Comparison of ENCODE assay signal across 8 cellular contexts in the genomic region with DNA sequence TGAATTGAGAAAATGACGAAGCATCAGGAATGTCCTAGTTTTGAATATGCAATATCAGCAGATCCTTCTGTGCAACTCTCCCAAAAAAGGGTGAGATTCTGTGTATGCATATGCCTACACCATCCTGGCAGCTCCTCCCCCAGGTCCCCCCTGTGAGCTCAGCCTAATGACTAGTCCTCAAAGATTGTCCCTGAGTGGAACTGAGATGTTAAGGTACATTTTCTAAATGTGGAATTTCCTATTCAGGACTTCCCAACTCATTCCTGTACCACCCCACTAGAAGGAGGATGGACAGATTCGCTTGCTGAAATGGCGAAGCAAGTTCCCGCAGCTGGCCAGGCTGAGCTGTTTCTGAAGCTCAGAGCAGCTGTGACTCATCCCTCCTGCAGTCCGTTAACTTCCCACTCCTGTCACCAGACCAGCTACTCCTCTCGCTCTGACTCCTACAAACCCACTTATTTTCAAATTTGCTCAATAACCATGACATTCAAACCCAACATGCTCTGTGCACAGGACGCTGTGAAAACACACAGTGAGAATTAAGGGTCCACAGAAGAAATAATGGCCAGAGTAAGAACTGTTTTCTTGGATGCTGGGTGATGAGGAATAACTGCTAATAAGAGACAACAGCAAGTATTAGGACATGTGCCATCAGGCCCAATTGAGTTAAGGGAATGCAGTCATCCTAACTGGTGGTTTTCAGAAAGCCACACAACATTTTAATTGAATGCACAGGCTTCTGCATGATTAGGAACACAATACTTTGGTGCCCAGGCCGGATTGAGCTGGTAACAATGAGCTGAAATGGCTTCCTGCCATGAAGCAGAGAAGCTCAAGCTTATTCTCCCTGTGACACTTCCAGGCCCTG. TPM values are rescaled to one million over a fixed set of nuclear protein-coding genes. Genes with fewer than 3 reads are reported as not detected.
DNase-seq lines count a peak whose midpoint lies in the region; ATAC-seq and TF ChIP-seq lines count a peak whose summit lies in the region.

No MANE protein-coding gene starts in this region.

- POLR2A ChIA-PET in AG04450 (lab: Yijun Ruan, JAX) = interaction anchor here (0.6 to 2.2 kb wide), 4 partner anchors 23 to 183 kb away, joined by 3 to 16 read pairs (median 8); a partner anchor contains a TSS

- TF ChIP-seq CTCF in AG04450 (IDR thresholded peaks at IDR 0.05; ENCODE audit: low read depth, low read length) = no peak

- H3K27me3 Mint-ChIP-seq in T-helper 2 cell treated with Interferon-gamma antibody and Interleukin-4, amounts not matched to agents 5 μg/mL and 100 μg/mL, for 36 hours (ENCODE audit: low read depth) = no peaks in the 10 kb centered on the region

- H3K4me1 Mint-ChIP-seq in T-helper 2 cell treated with Interferon-gamma antibody and Interleukin-4, amounts not matched to agents 5 μg/mL and 100 μg/mL, for 36 hours (ENCODE audit: low read depth) = peaks cover 40% of the 10 kb centered on the region

- peaks cover 4% of the 10 kb centered on the region for H3K9me3 ChIP-seq in AG04450 (ENCODE audit: control insufficient read depth, insufficient read depth, low read length)

- CTCF ChIA-PET in AG04450 (lab: Charles Lee) = interaction anchor here (0.5 to 3.5 kb wide), 4 partner anchors 227 to 706 kb away, joined by 3 to 19 read pairs (median 5); no protein-coding TSS in a partner anchor

- DNase-seq in AG04450 (ENCODE audit: low read depth, low spot score) = peak; percentile 78
- peak; percentile 89 for DNase-seq in T-helper 2 cell treated with Interferon-gamma antibody and Interleukin-4, amounts not matched to agents 5 μg/mL and 100 μg/mL, for 36 hours (ENCODE audit: low spot score)
- DNase-seq in dermis blood vessel endothelial cell = peak; percentile 75
- DNase-seq in myocyte (ENCODE audit: low read depth) = peak; percentile 83
- DNase-seq in substantia nigra (lab: John Stamatoyannopoulos, UW) = peak in 40 of 49 donors; percentile 10 to 71 (median 36)
- no peak for DNase-seq in T1000 (lab: John Stamatoyannopoulos, UW)

- H3K36me3 Mint-ChIP-seq in T-helper 2 cell treated with Interferon-gamma antibody and Interleukin-4, amounts not matched to agents 5 μg/mL and 100 μg/mL, for 36 hours (ENCODE audit: low read depth) = peaks cover 20% of the 10 kb centered on the region

- H3K4me3 ChIP-seq in AG04450 (ENCODE audit: low read depth, low read length) = peak overlapping the region; percentile 52

- peak overlapping the region; percentile 85 for H3K27ac Mint-ChIP-seq in T-helper 2 cell treated with Interferon-gamma antibody and Interleukin-4, amounts not matched to agents 5 μg/mL and 100 μg/mL, for 36 hours

- H3K4me3 Mint-ChIP-seq in T-helper 2 cell treated with Interferon-gamma antibody and Interleukin-4, amounts not matched to agents 5 μg/mL and 100 μg/mL, for 36 hours = peak overlapping the region; percentile 62

- no peaks in the 10 kb centered on the region for H3K27me3 ChIP-seq in AG04450 (ENCODE audit: control insufficient read depth, insufficient read depth, low read length)

- H3K27ac ChIP-seq in AG04450 (ENCODE audit: low read depth, low read length) (peak overlapping the region; percentile 85), substantia nigra (ENCODE audit: low read depth, low read length, poor library complexity, severe bottlenecking) (peak overlapping the region; percentile 77)

- peaks cover 23% of the 10 kb centered on the region for H3K9me3 Mint-ChIP-seq in T-helper 2 cell treated with Interferon-gamma antibody and Interleukin-4, amounts not matched to agents 5 μg/mL and 100 μg/mL, for 36 hours

- ATAC-seq in GM19023 (IDR thresholded peaks at IDR 0.05; ENCODE audit: unreplicated experiment) (peak; percentile 97), HG03135 (IDR thresholded peaks at IDR 0.05; ENCODE audit: unreplicated experiment) (peak; percentile 96)

RNA-seq across cellular contexts. Expression of a gene that starts 40.0 kb away (rescaled TPM):
- 31.4 and 39.2 TPM in 2 replicates for polyA plus RNA-seq in AG04450 (2011; rRNA removed)
- polyA minus RNA-seq in AG04450 (2011; rRNA and poly(A)+ RNA removed) = 43.2 and 46.4 TPM in 2 replicates
- total RNA-seq in dermis blood vessel endothelial cell = 27.4 and 31.8 TPM in 2 replicates
- 16.3 and 19.1 TPM in 2 replicates for total RNA-seq in myocyte
- 9.7 TPM for polyA plus RNA-seq in myocyte (2012)
